In the genomic region with DNA sequence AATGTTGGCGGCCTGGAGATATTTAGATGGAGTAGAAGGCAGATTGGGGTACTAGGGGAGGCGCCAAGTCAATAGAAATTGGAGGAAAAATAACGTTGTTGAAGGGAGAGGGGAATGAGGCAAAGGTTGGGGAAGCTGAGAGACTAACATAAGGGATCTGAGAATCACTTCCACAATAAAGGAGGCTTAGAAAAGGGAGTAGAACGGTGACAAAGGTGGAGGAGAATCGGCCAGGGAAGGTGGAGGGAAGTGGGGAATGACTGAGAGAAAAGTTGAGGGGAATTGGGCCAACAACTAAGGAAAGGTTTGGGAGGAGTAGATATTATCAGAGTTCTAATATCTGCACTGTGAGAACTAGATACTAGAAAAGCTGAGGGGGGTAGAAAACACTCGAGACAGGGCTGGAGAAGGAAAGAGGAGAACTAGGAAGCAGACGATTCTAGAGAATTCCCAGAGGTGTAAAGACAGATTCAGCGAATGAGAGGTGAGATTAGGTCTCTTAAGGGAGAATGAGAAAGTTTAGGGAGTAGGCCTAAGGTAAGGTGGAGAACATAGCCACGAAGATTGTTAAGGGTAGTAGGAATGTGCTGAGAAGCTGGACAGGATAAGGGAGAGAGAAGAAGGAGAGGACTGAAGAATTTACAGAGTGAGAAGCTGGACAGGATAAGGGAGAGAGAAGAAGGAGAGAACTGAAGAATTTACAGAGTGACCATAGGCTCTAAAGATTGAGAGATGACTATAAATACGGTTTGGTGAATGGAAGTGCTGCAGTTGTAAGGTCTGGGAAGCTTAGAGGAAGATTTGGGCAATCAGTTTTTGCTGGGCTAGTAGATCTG, we compare ENCODE assay signal across 9 cellular contexts. TPM values are rescaled to one million over a fixed set of nuclear protein-coding genes. Genes with fewer than 3 reads are reported as not detected.
DNase-seq lines count a peak whose midpoint lies in the region; ATAC-seq and TF ChIP-seq lines count a peak whose summit lies in the region.
"Had no signal": no experiment of that assay in that cellular context is flagged by ENCODE, and none has a peak within 500 bp of the region (broad histone marks: within the 10 kb centered on the region; RNA-seq: fewer than 3 reads in every experiment).

No MANE protein-coding gene starts in this region.

- DNase-seq in HCEC 1CT (peak; percentile 6), NCI-H1105 (lab: John Stamatoyannopoulos, UW) (no peak), NCI-H774 (lab: John Stamatoyannopoulos, UW) (no peak)
- no peak for DNase-seq in activated T-cell treated with anti-CD3 and anti-CD28 coated beads, Interleukin-2, amount 50 U/mL, for 4 hours

- no peak for ATAC-seq in activated T-cell treated with anti-CD3 and anti-CD28 coated beads, Interleukin-2, amount 50 U/mL, for 4 hours
- ATAC-seq in HG03378 (IDR thresholded peaks at IDR 0.05; ENCODE audit: unreplicated experiment) = no peak

- H3K36me3 Mint-ChIP-seq in activated T-cell treated with anti-CD3 and anti-CD28 coated beads, Interleukin-2, amount 50 U/mL, for 4 hours (ENCODE audit: insufficient read depth) = peaks cover 15% of the 10 kb centered on the region

- H3K4me3 Mint-ChIP-seq in activated T-cell treated with anti-CD3 and anti-CD28 coated beads, Interleukin-2, amount 50 U/mL, for 4 hours = no peak overlapping the region
- H3K4me3 Mint-ChIP-seq: neural crest cell had no signal

- peaks cover 12% of the 10 kb centered on the region for H3K4me1 Mint-ChIP-seq in activated T-cell treated with anti-CD3 and anti-CD28 coated beads, Interleukin-2, amount 50 U/mL, for 4 hours (ENCODE audit: low read depth)

- no peaks in the 10 kb centered on the region for H3K9me3 ChIP-seq in iPS-18c (ENCODE audit: control insufficient read depth, insufficient read depth, low read length)

- peak overlapping the region; percentile 92 for H3K27ac ChIP-seq in VCaP
- peak overlapping the region; percentile 83 for H3K27ac ChIP-seq in temporal lobe (ENCODE audit: low read depth, low read length)

- H3K27me3 Mint-ChIP-seq in activated T-cell treated with anti-CD3 and anti-CD28 coated beads, Interleukin-2, amount 50 U/mL, for 4 hours (ENCODE audit: low read depth) = no peaks in the 10 kb centered on the region

- peak overlapping the region; percentile 90 for H3K4me3 ChIP-seq in iPS-18c (ENCODE audit: insufficient read depth, low read depth, low read length)

- TF ChIP-seq CTCF in VCaP (conservative IDR thresholded peaks at IDR 0.05) = no peak

- H3K9me3 Mint-ChIP-seq in activated T-cell treated with anti-CD3 and anti-CD28 coated beads, Interleukin-2, amount 50 U/mL, for 4 hours = no peaks in the 10 kb centered on the region
- H3K9me3 Mint-ChIP-seq: neural crest cell had no signal

RNA-seq across cellular contexts. Expression of gene PPME1, which starts 0.8 kb away (rescaled TPM):
- total RNA-seq in temporal lobe = 34.7 TPM
- total RNA-seq in activated T-cell treated with anti-CD3 and anti-CD28 coated beads, Interleukin-2, amount 50 U/mL, for 4 hours = 10 to 100 TPM; 27.7 to 38.3 (median 30.4) TPM

RNA-seq across cellular contexts. Expression of gene C2CD3, which starts 1.0 kb away (rescaled TPM):
- 17.9 TPM for total RNA-seq in temporal lobe
- 10 to 100 TPM; 28.9 to 32.4 (median 29.8) TPM for total RNA-seq in activated T-cell treated with anti-CD3 and anti-CD28 coated beads, Interleukin-2, amount 50 U/mL, for 4 hours
